In genomic region chr4:4480205-4480604, GRCh38 we compare ENCODE assay signal across 19 cellular contexts.
DNase-seq lines count a peak whose midpoint lies in the region; TF ChIP-seq lines count a peak whose summit lies in the region.
"Had no signal": no experiment of that assay in that cellular context is flagged by ENCODE, and none has a peak within 500 bp of the region (broad histone marks: within the 10 kb centered on the region; RNA-seq: fewer than 3 reads in every experiment).

No MANE protein-coding gene starts in this region.

- H3K9me3 ChIP-seq in adipocyte (ENCODE audit: control insufficient read depth, low read length) (no peaks in the 10 kb centered on the region), mesodermal cell (ENCODE audit: control insufficient read depth, low read length) (no peaks in the 10 kb centered on the region)
- H3K9me3 ChIP-seq: neutrophil, SK-N-SH, thoracic aorta had no signal

- H3K4me1 Mint-ChIP-seq in mesothelial cell of epicardium: peaks cover 23% of the 10 kb centered on the region

- DNase-seq in adipocyte (ENCODE audit: low read depth) (no peak), epithelial cell of esophagus (ENCODE audit: low read depth) (peak; percentile 61), GOT3 (lab: John Stamatoyannopoulos, UW) (no peak), mesothelial cell of epicardium (ENCODE audit: low spot score in 2 of 2, unreplicated experiment in 2 of 2) (no peak), GM19240 (ENCODE audit: insufficient read length, low spot score) (no peak)
- no peak for DNase-seq in stimulated activated CD4-positive, alpha-beta T cell treated with anti-CD3 and anti-CD28 coated beads, Interleukin-2, amount 100 ng/mL, for 24 hours
- DNase-seq: activated CD4-positive, alpha-beta T cell treated with anti-CD3 and anti-CD28 coated beads for 48 hours; activated naive CD4-positive, alpha-beta T cell treated with Interleukin-2 at 50 U/mL for 16 hours; activated T-cell treated with anti-CD3 and anti-CD28 coated beads, Interleukin-2, amount 50 U/mL, for 4 hours; NCI-H1105 treated with DMSO at 0.1 percent for 48 hours; NCI-H2081 treated with DMSO at 0.1 percent for 48 hours; small intestine had no signal

- no peak overlapping the region for H3K4me3 ChIP-seq in adipocyte (ENCODE audit: low read length)
- H3K4me3 ChIP-seq in epithelial cell of esophagus (ENCODE audit: low read length): no peak overlapping the region
- H3K4me3 ChIP-seq in mesodermal cell (ENCODE audit: extremely low read depth, insufficient read depth, low read length, poor library complexity, severe bottlenecking): no peak overlapping the region
- H3K4me3 ChIP-seq: cardiac muscle cell, thoracic aorta had no signal

- H3K27ac ChIP-seq in mesodermal cell (ENCODE audit: low read depth, low read length, severe bottlenecking): peak overlapping the region; percentile 87
- H3K27ac ChIP-seq: C4-2B, neutrophil, RWPE1, thoracic aorta had no signal

- TF ChIP-seq CTCF in epithelial cell of esophagus (IDR thresholded peaks at IDR 0.05; ENCODE audit: insufficient read depth, low read depth, low read length, missing control alignments) (no peak), mesothelial cell of epicardium (IDR thresholded peaks at IDR 0.05; ENCODE audit: unreplicated experiment) (no peak)

- H3K9me3 Mint-ChIP-seq in mesothelial cell of epicardium: no peaks in the 10 kb centered on the region
- H3K9me3 Mint-ChIP-seq: activated T-cell treated with anti-CD3 and anti-CD28 coated beads, Interleukin-2, amount 50 U/mL, for 4 hours had no signal

- H3K9ac ChIP-seq in adipocyte (ENCODE audit: low read length): peak overlapping the region; percentile 22
- H3K9ac ChIP-seq: SK-N-SH had no signal

- no peak overlapping the region for H3K27ac Mint-ChIP-seq in mesothelial cell of epicardium

- H3K4me3 Mint-ChIP-seq in mesothelial cell of epicardium: no peak overlapping the region
- H3K4me3 Mint-ChIP-seq: activated T-cell treated with anti-CD3 and anti-CD28 coated beads, Interleukin-2, amount 50 U/mL, for 4 hours had no signal

- WGBS in mesodermal cell (ENCODE audit: insufficient coverage in 2 of 2), 2 experiments: 70 to 75% methylated on average over 6 of the region's 7 CpGs

- no peaks in the 10 kb centered on the region for H3K36me3 Mint-ChIP-seq in mesothelial cell of epicardium

- H3K36me3 ChIP-seq in adipocyte (ENCODE audit: control insufficient read depth, insufficient read depth, low read length, severe bottlenecking) (no peaks in the 10 kb centered on the region), mesodermal cell (ENCODE audit: control insufficient read depth, insufficient read depth, low read length) (peaks cover 4% of the 10 kb centered on the region)
- H3K36me3 ChIP-seq: cardiac muscle cell, neutrophil, thoracic aorta had no signal

- H3K4me1 ChIP-seq in adipocyte (ENCODE audit: control insufficient read depth, insufficient read depth, low read length): peaks cover 40% of the 10 kb centered on the region
- peaks cover 6% of the 10 kb centered on the region for H3K4me1 ChIP-seq in mesodermal cell (ENCODE audit: control insufficient read depth, insufficient read depth, low read length, poor library complexity, severe bottlenecking)

- no peaks in the 10 kb centered on the region for H3K27me3 Mint-ChIP-seq in mesothelial cell of epicardium (ENCODE audit: low read depth)

- no peaks in the 10 kb centered on the region for H3K27me3 ChIP-seq in adipocyte (replicated peaks; ENCODE audit: control insufficient read depth, insufficient read depth, low read length)
- H3K27me3 ChIP-seq: cardiac muscle cell, neutrophil had no signal
